Comparison of ENCODE assay signal across 12 cellular contexts in genomic region chr6:136767583-136768307, GRCh38. TPM values are rescaled to one million over a fixed set of nuclear protein-coding genes. Genes with fewer than 3 reads are reported as not detected.
DNase-seq lines count a peak whose midpoint lies in the region; ATAC-seq and TF ChIP-seq lines count a peak whose summit lies in the region.
"Had no signal": no experiment of that assay in that cellular context is flagged by ENCODE, and none has a peak within 500 bp of the region (broad histone marks: within the 10 kb centered on the region; RNA-seq: fewer than 3 reads in every experiment).

No MANE protein-coding gene starts in this region.

- H4K8ac ChIP-seq in mesenchymal stem cell (ENCODE audit: low read length) = no peak overlapping the region

- no peak overlapping the region for H3K23ac ChIP-seq in mesenchymal stem cell (ENCODE audit: low read length in 2 of 2)

- peaks cover 4% of the 10 kb centered on the region for H3K36me3 ChIP-seq in CD4-positive, CD25-positive, alpha-beta regulatory T cell (ENCODE audit: control insufficient read depth, insufficient read depth, low read length)
- H3K36me3 ChIP-seq in mesenchymal stem cell (ENCODE audit: control insufficient read depth in 1 of 2, insufficient read depth in 2 of 2, low read depth in 1 of 2, low read length in 2 of 2) = no peaks in the 10 kb centered on the region
- H3K36me3 ChIP-seq: cardiac muscle cell, thoracic aorta had no signal

- peaks cover 72% of the 10 kb centered on the region for H3K4me1 ChIP-seq in CD4-positive, CD25-positive, alpha-beta regulatory T cell (ENCODE audit: control insufficient read depth, insufficient read depth, low read length, poor library complexity, severe bottlenecking)
- no peaks in the 10 kb centered on the region for H3K4me1 ChIP-seq in mesenchymal stem cell (ENCODE audit: control insufficient read depth, insufficient read depth, low read depth, low read length)

- no peaks in the 10 kb centered on the region for H3K9me3 ChIP-seq in CD4-positive, CD25-positive, alpha-beta regulatory T cell (ENCODE audit: control insufficient read depth in 2 of 2, low read length in 2 of 2)
- H3K9me3 ChIP-seq in mesenchymal stem cell (ENCODE audit: control insufficient read depth, low read length) = no peaks in the 10 kb centered on the region
- H3K9me3 ChIP-seq: thoracic aorta had no signal

- H3K9me3 Mint-ChIP-seq in CD4-positive, CD25-positive, alpha-beta regulatory T cell = peaks cover 0 to 2% (median 0%) of the 10 kb centered on the region in 7 donors
- peaks cover 0 to 3% (median 0%) of the 10 kb centered on the region in 3 donors for H3K9me3 Mint-ChIP-seq in T-cell
- no peaks in the 10 kb centered on the region for H3K9me3 Mint-ChIP-seq in osteocyte (ENCODE audit: unreplicated experiment)

- H2BK15ac ChIP-seq in mesenchymal stem cell (ENCODE audit: low read depth, poor library complexity, severe bottlenecking) = no peak overlapping the region

- no peak overlapping the region for H3K9ac ChIP-seq in mesenchymal stem cell (ENCODE audit: low read length)

- H3K14ac ChIP-seq in mesenchymal stem cell (ENCODE audit: low read length in 2 of 2) = no peak overlapping the region

- 100% methylated on average over 4 of the region's 6 CpGs for WGBS in mesenchymal stem cell

- no peak overlapping the region for H2BK5ac ChIP-seq in mesenchymal stem cell (ENCODE audit: low read depth, low read length, poor library complexity, severe bottlenecking)

- peaks cover 44% of the 10 kb centered on the region for H3K79me1 ChIP-seq in mesenchymal stem cell (replicated peaks; ENCODE audit: low read length, poor library complexity, severe bottlenecking)

- CTCF ChIA-PET in T-cell (lab: Charles Lee) = interaction anchor here in 1 of 2 donors (0.7 to 1.0 kb wide), 2 partner anchors 24 to 79 kb away, joined by 3 to 4 read pairs; partner anchors contain the start of gene MAP3K5

- DNase-seq in CD4-positive, CD25-positive, alpha-beta regulatory T cell = no peak
- DNase-seq in T-cell (no peak), mesenchymal stem cell (peak; percentile 44), NK-92 (lab: John Stamatoyannopoulos, UW; ENCODE audit: unreplicated experiment) (no peak), caudate nucleus (lab: John Stamatoyannopoulos, UW) (no peak), osteocyte (ENCODE audit: extremely low spot score, unreplicated experiment) (no peak)
- DNase-seq: midbrain, NCI-H2081 treated with DMSO at 0.1 percent for 48 hours, PC-9 had no signal

- H3K36me3 Mint-ChIP-seq in CD4-positive, CD25-positive, alpha-beta regulatory T cell = no peaks in the 10 kb centered on the region
- H3K36me3 Mint-ChIP-seq in T-cell (peaks cover 4% of the 10 kb centered on the region), osteocyte (ENCODE audit: unreplicated experiment) (no peaks in the 10 kb centered on the region)

- H4K91ac ChIP-seq in mesenchymal stem cell (ENCODE audit: low read length) = no peak overlapping the region

- no peak overlapping the region for H3K4ac ChIP-seq in mesenchymal stem cell (ENCODE audit: low read depth in 1 of 2, low read length in 2 of 2)

- H2BK12ac ChIP-seq in mesenchymal stem cell (ENCODE audit: low read length in 2 of 2) = no peak overlapping the region

- H3K27ac ChIP-seq in CD4-positive, CD25-positive, alpha-beta regulatory T cell (ENCODE audit: insufficient read depth, low read length, poor library complexity, severe bottlenecking) = peak overlapping the region; percentile 39
- H3K27ac ChIP-seq in mesenchymal stem cell (ENCODE audit: low read length, poor library complexity, severe bottlenecking) (no peak overlapping the region), caudate nucleus (ENCODE audit: low read depth, low read length) (no peak overlapping the region)
- H3K27ac ChIP-seq: cardiac muscle cell, PC-9 had no signal

- peak overlapping the region; percentile 61 to 72 (median 63) for H3K27ac Mint-ChIP-seq in CD4-positive, CD25-positive, alpha-beta regulatory T cell
- peak overlapping the region; percentile 81 to 84 for H3K27ac Mint-ChIP-seq in T-cell
- H3K27ac Mint-ChIP-seq in osteocyte (ENCODE audit: unreplicated experiment) = no peak overlapping the region

- peaks cover 44 to 87% (median 70%) of the 10 kb centered on the region in 4 donors for H3K4me1 Mint-ChIP-seq in CD4-positive, CD25-positive, alpha-beta regulatory T cell
- H3K4me1 Mint-ChIP-seq in T-cell (peaks cover 63 to 89% (median 68%) of the 10 kb centered on the region in 3 donors), osteocyte (ENCODE audit: unreplicated experiment) (no peaks in the 10 kb centered on the region)

- peak overlapping the region; percentile 57 to 78 (median 66) for H3K4me3 Mint-ChIP-seq in CD4-positive, CD25-positive, alpha-beta regulatory T cell
- H3K4me3 Mint-ChIP-seq in T-cell = peak overlapping the region in 2 of 3 donors; percentile 4 to 15
- no peak overlapping the region for H3K4me3 Mint-ChIP-seq in osteocyte (ENCODE audit: unreplicated experiment)

- POLR2A ChIA-PET in T-cell (lab: Charles Lee) = no interaction called here

- H2AK5ac ChIP-seq in mesenchymal stem cell (ENCODE audit: low read length, severe bottlenecking) = no peak overlapping the region

- H2BK120ac ChIP-seq in mesenchymal stem cell (ENCODE audit: low read depth, low read length) = no peak overlapping the region

- peak overlapping the region; percentile 45 for H3K4me3 ChIP-seq in CD4-positive, CD25-positive, alpha-beta regulatory T cell (ENCODE audit: low read depth, low read length)
- peak overlapping the region; percentile 40; the same call in 1 of the 2 replicates for H3K4me3 ChIP-seq in GM08714 (ENCODE audit: low read length)
- no peak overlapping the region for H3K4me3 ChIP-seq in mesenchymal stem cell (ENCODE audit: insufficient read depth in 1 of 2, low read depth in 1 of 2, low read length in 2 of 2)
- H3K4me3 ChIP-seq: cardiac muscle cell, PC-9, thoracic aorta had no signal

- TF ChIP-seq CTCF in osteocyte (IDR thresholded peaks at IDR 0.05) = no peak

- no peaks in the 10 kb centered on the region for H3K27me3 Mint-ChIP-seq in CD4-positive, CD25-positive, alpha-beta regulatory T cell
- H3K27me3 Mint-ChIP-seq in T-cell (no peaks in the 10 kb centered on the region), osteocyte (ENCODE audit: unreplicated experiment) (no peaks in the 10 kb centered on the region)

- H3K4me2 ChIP-seq in mesenchymal stem cell (ENCODE audit: low read length, poor library complexity, severe bottlenecking) = no peak overlapping the region
- H3K4me2 ChIP-seq: PC-9 had no signal

- ATAC-seq in CD4-positive, CD25-positive, alpha-beta regulatory T cell (ENCODE audit: low read depth in 2 of 2) = no peak
- ATAC-seq in T-cell (replicated peaks in 1 of 4) = no peak

- no peak overlapping the region for H3K18ac ChIP-seq in mesenchymal stem cell (ENCODE audit: low read depth in 1 of 2, low read length in 2 of 2)

- no peak overlapping the region for H2AFZ ChIP-seq in mesenchymal stem cell (ENCODE audit: low read depth, low read length)
- H2AFZ ChIP-seq: PC-9 had no signal

- no peaks in the 10 kb centered on the region for H3K27me3 ChIP-seq in CD4-positive, CD25-positive, alpha-beta regulatory T cell (ENCODE audit: control insufficient read depth, insufficient read depth, low read length)
- no peaks in the 10 kb centered on the region for H3K27me3 ChIP-seq in mesenchymal stem cell (ENCODE audit: control insufficient read depth in 1 of 2, insufficient read depth in 1 of 2, low read length in 2 of 2)
- H3K27me3 ChIP-seq: cardiac muscle cell had no signal

RNA-seq across cellular contexts. Expression of gene MAP3K5, which starts 24.5 kb away (rescaled TPM):
- 44.0 TPM for total RNA-seq in CD4-positive, CD25-positive, alpha-beta regulatory T cell
- 10 to 100 TPM; 14.4 to 25.9 (median 17.9) TPM for polyA plus RNA-seq in CD4-positive, CD25-positive, alpha-beta regulatory T cell
- 10 to 100 TPM; 17.8 to 29.2 (median 20.6) TPM for total RNA-seq in T-cell
- polyA plus RNA-seq in mesenchymal stem cell (2013, experiment 1 of 2) = 9.8 TPM
- 10.1 TPM for polyA plus RNA-seq in mesenchymal stem cell (2013, experiment 2 of 2)
- 1.3 and 1.6 TPM in 2 replicates for total RNA-seq in osteocyte

RNA-seq across cellular contexts. Expression of gene PEX7, which starts 54.6 kb away (rescaled TPM):
- total RNA-seq in CD4-positive, CD25-positive, alpha-beta regulatory T cell = 4.1 TPM
- polyA plus RNA-seq in CD4-positive, CD25-positive, alpha-beta regulatory T cell = 1 to 10 TPM; 4.8 to 9.4 (median 6.3) TPM
- total RNA-seq in T-cell (1 to 10 TPM; 4.3 to 5.5 (median 4.9) TPM), osteocyte (5.2 and 6.3 TPM in 2 replicates)
- polyA plus RNA-seq in mesenchymal stem cell (2013, experiment 1 of 2) = 6.2 TPM
- polyA plus RNA-seq in mesenchymal stem cell (2013, experiment 2 of 2) = 5.8 TPM

Comparison
In these comparisons a context has a peak if more than half of its experiments do, and no peak if none do; other contexts are left out.
1. H3K4me3 ChIP-seq: peak in CD4-positive, CD25-positive, alpha-beta regulatory T cell (single experiment) and GM08714 (single experiment); none in mesenchymal stem cell (0 of 2).